8 cellular contexts compared by ENCODE assay signal in genomic region chr7:107463139-107464078, GRCh38. TPM values are rescaled to one million over a fixed set of nuclear protein-coding genes. Genes with fewer than 3 reads are reported as not detected.
A peak's percentile ranks its signal among the peaks of the same experiment; 100 is the strongest.
DNase-seq lines count a peak whose midpoint lies in the region; ATAC-seq and TF ChIP-seq lines count a peak whose summit lies in the region.

No MANE protein-coding gene starts in this region.

- DNase-seq in AG04450 (ENCODE audit: low read depth, low spot score) (peak; percentile 50), MV-4-11 (lab: John Stamatoyannopoulos, UW) (peak; percentile 24), T-helper 17 cell (peak; percentile 13 to 23 (median 19)), MCF 10A (ENCODE audit: unreplicated experiment) (peak; percentile 78), iPS DF 6.9 (ENCODE audit: low read depth, low spot score) (peak; percentile 25), smooth muscle cell of the brain vasculature (ENCODE audit: low read depth, low spot score) (peak; percentile 28)

- H3K27me3 Mint-ChIP-seq in T-helper 17 cell, result no peaks in the 10 kb centered on the region
- no peaks in the 10 kb centered on the region for H3K27me3 Mint-ChIP-seq in MCF 10A (ENCODE audit: insufficient read depth, unreplicated experiment)

- intact Hi-C loops in MCF 10A (cut with micrococcal nuclease), result loop anchor here (1.0 to 10.0 kb wide), 7 partner anchors 38 to 416 kb away; partner anchors contain the start of genes COG5 and DUS4L

- H3K4me3 ChIP-seq in AG04450 (ENCODE audit: low read depth, low read length) (no peak overlapping the region), iPS DF 6.9 (ENCODE audit: low read length) (no peak overlapping the region)

- H3K36me3 Mint-ChIP-seq in T-helper 17 cell (ENCODE audit: low read depth) (peaks cover 3% of the 10 kb centered on the region), MCF 10A (ENCODE audit: insufficient read depth, unreplicated experiment) (peaks cover 7% of the 10 kb centered on the region)

- CTCF ChIA-PET in AG04450 (lab: Charles Lee) (interaction anchor here (0.5 to 3.6 kb wide), 37 partner anchors 9 to 426 kb away, joined by 3 to 75 read pairs (median 4); partner anchors contain the start of gene CBLL1), MCF 10A (lab: Yijun Ruan, JAX) (interaction anchor here (0.5 to 7.9 kb wide), 58 partner anchors 8 to 683 kb away, joined by 3 to 95 read pairs (median 4); partner anchors contain the start of gene CBLL1)

- no peaks in the 10 kb centered on the region for H3K36me3 ChIP-seq in iPS DF 6.9 (ENCODE audit: control insufficient read depth, insufficient read depth, low read length)

- H3K9me3 ChIP-seq in AG04450 (ENCODE audit: control insufficient read depth, insufficient read depth, low read length), result no peaks in the 10 kb centered on the region
- no peaks in the 10 kb centered on the region for H3K9me3 ChIP-seq in T-helper 17 cell (ENCODE audit: control insufficient read depth, low read length, poor library complexity, severe bottlenecking)
- H3K9me3 ChIP-seq in iPS DF 6.9 (ENCODE audit: control insufficient read depth, insufficient read depth, low read length), result no peaks in the 10 kb centered on the region

- H3K27me3 ChIP-seq in AG04450 (ENCODE audit: control insufficient read depth, insufficient read depth, low read length) (no peaks in the 10 kb centered on the region), iPS DF 6.9 (ENCODE audit: control insufficient read depth, insufficient read depth, low read length) (no peaks in the 10 kb centered on the region)

- peak; percentile 91 for TF ChIP-seq CTCF in AG04450 (IDR thresholded peaks at IDR 0.05; ENCODE audit: low read depth, low read length)
- peak; percentile 82 for TF ChIP-seq CTCF in MCF 10A (IDR thresholded peaks at IDR 0.05; ENCODE audit: unreplicated experiment)

- H3K4me1 Mint-ChIP-seq in T-helper 17 cell (peaks cover 12% of the 10 kb centered on the region), MCF 10A (ENCODE audit: insufficient read depth, unreplicated experiment) (peaks cover 5% of the 10 kb centered on the region)

- ATAC-seq in GM18498 (IDR thresholded peaks at IDR 0.05; ENCODE audit: unreplicated experiment) (peak; percentile 65), T-helper 17 cell (peak; percentile 82), HG02981 (IDR thresholded peaks at IDR 0.05; ENCODE audit: unreplicated experiment) (no peak)

- no CpG with 5 or more reads among the region's 6 CpGs for WGBS in iPS DF 6.9 (ENCODE audit: insufficient coverage, insufficient read length)

- H3K27ac Mint-ChIP-seq in T-helper 17 cell (no peak overlapping the region), MCF 10A (ENCODE audit: low read depth, unreplicated experiment) (no peak overlapping the region)

- POLR2A ChIA-PET in AG04450 (lab: Yijun Ruan, JAX), result interaction anchor here (0.7 kb wide), 1 partner anchor 281 kb away, joined by 3 read pairs; no protein-coding TSS in a partner anchor
- POLR2A ChIA-PET in MCF 10A (lab: Yijun Ruan, JAX), result interaction anchor here (0.8 to 2.2 kb wide), 11 partner anchors 9 to 427 kb away, joined by 3 to 8 read pairs (median 4); partner anchors contain the start of genes COG5, DLD and DUS4L

- no TSS peak for BruUV-seq in MCF 10A (replicated peaks; lab: Mats Ljungman, UMichigan)

- H3K9me3 Mint-ChIP-seq in MCF 10A (ENCODE audit: unreplicated experiment), result no peaks in the 10 kb centered on the region

- no peak overlapping the region for H3K27ac ChIP-seq in AG04450 (ENCODE audit: low read depth, low read length)
- no peak overlapping the region for H3K27ac ChIP-seq in iPS DF 6.9 (ENCODE audit: low read length)

- H3K4me1 ChIP-seq in iPS DF 6.9 (ENCODE audit: control insufficient read depth, insufficient read depth, low read length), result no peaks in the 10 kb centered on the region

- H3K4me3 Mint-ChIP-seq in T-helper 17 cell (no peak overlapping the region), MCF 10A (ENCODE audit: unreplicated experiment) (no peak overlapping the region)

RNA-seq across cellular contexts. Expression of gene GPR22, which starts 6.4 kb away (rescaled TPM):
- polyA plus RNA-seq in AG04450 (2011; rRNA removed), result not detected in 2 replicates
- 0.09 TPM in 1 of 2 replicates, not detected in the other for polyA minus RNA-seq in AG04450 (2011; rRNA and poly(A)+ RNA removed)
- total RNA-seq in T-helper 17 cell, result not detected
- not detected in 2 replicates for total RNA-seq in MCF 10A (2022)

Comparison
In these comparisons a context has a peak if more than half of its experiments do, and no peak if none do; other contexts are left out.
1. DNase-seq: peak in every context shown above with its lines; median percentile 78 in MCF 10A; 50 in AG04450; 28 in smooth muscle cell of the brain vasculature; 25 in iPS DF 6.9; 24 in MV-4-11; 19 in T-helper 17 cell.